ENCODE assay signal across 1 cellular context in genomic region chr19:43425567-43426392, GRCh38.
TF ChIP-seq lines count a peak whose summit lies in the region.

No MANE protein-coding gene starts in this region.

TF ChIP-seq in SK-N-SH treated with all-trans-retinoic acid at 6 μM for 48 hours, 23 proteins besides CTCF, POLR2A, EP300 and RAD21 (continued from another document):
- TF ChIP-seq OSR1 (CRISPR knock-in tag; IDR thresholded peaks at IDR 0.05): no peak
- TF ChIP-seq ARNTL (CRISPR knock-in tag; IDR thresholded peaks at IDR 0.05; ENCODE audit: borderline replicate concordance, low read depth): no peak
- no peak for TF ChIP-seq ZNF565 (CRISPR knock-in tag; conservative IDR thresholded peaks at IDR 0.05; ENCODE audit: low read depth)
- no peak for TF ChIP-seq ZFP30 (CRISPR knock-in tag; IDR thresholded peaks at IDR 0.05)
- TF ChIP-seq CSDC2 (CRISPR knock-in tag; IDR thresholded peaks at IDR 0.05): no peak
- no peak for TF ChIP-seq ZC3H10 (CRISPR knock-in tag; IDR thresholded peaks at IDR 0.05)
- TF ChIP-seq ZFP3 (CRISPR knock-in tag; IDR thresholded peaks at IDR 0.05): no peak
